18 cellular contexts compared by ENCODE assay signal in genomic region chr10:4670737-4671136, GRCh38.
DNase-seq lines count a peak whose midpoint lies in the region; ATAC-seq, FAIRE-seq and TF ChIP-seq lines count a peak whose summit lies in the region.
"Had no signal": no experiment of that assay in that cellular context is flagged by ENCODE, and none has a peak within 500 bp of the region (broad histone marks: within the 10 kb centered on the region; RNA-seq: fewer than 3 reads in every experiment).

No MANE protein-coding gene starts in this region.

- no peaks in the 10 kb centered on the region for H3K27me3 Mint-ChIP-seq in MCF 10A (ENCODE audit: insufficient read depth, unreplicated experiment)
- H3K27me3 Mint-ChIP-seq in osteocyte (ENCODE audit: unreplicated experiment), result no peaks in the 10 kb centered on the region

- no peaks in the 10 kb centered on the region for H3K4me1 ChIP-seq in HepG2 (ENCODE audit: insufficient read depth, low read length)

- H3K27me3 ChIP-seq in HepG2 (ENCODE audit: control insufficient read depth in 1 of 2, insufficient read depth in 2 of 2, low read length in 2 of 2) (peaks cover 0 to 5% of the 10 kb centered on the region in 2 experiments; a peak in 1 of 5 replicates), dorsolateral prefrontal cortex (no peaks in the 10 kb centered on the region)

- CTCF ChIA-PET in MCF 10A (lab: Yijun Ruan, JAX), result interaction anchor here (1.0 to 3.2 kb wide), 3 partner anchors 40 to 96 kb away, joined by 3 to 15 read pairs (median 4); no protein-coding TSS in a partner anchor
- CTCF ChIA-PET in HepG2 (lab: Yijun Ruan, JAX; ENCODE audit: low intra/inter-chr PET ratio, low total read pairs), result no interaction called here

- H3K27ac Mint-ChIP-seq in MCF 10A (ENCODE audit: low read depth, unreplicated experiment), result peak overlapping the region; percentile 90
- H3K27ac Mint-ChIP-seq in osteocyte (ENCODE audit: unreplicated experiment), result no peak overlapping the region
- H3K27ac Mint-ChIP-seq: activated T-helper 2 cell treated with anti-CD3 and anti-CD28 coated beads, Interferon-gamma antibody, Interleukin-2, Interleukin-4, amounts not matched to agents 10 μg/mL and 5 μg/mL and 100 μg/mL, durations not matched to agents 14 hours and 24 hours and 36 hours; WTC11 had no signal

- no peak for TF ChIP-seq EP300 in HepG2 (IDR thresholded peaks at IDR 0.05; ENCODE audit: low read depth in 2 of 2, low read length in 2 of 2)
- TF ChIP-seq EP300 in HepG2 (CRISPR knock-in tag; IDR thresholded peaks at IDR 0.05; ENCODE audit: borderline replicate concordance), result no peak

- no peak overlapping the region for H3K9ac ChIP-seq in HepG2 (ENCODE audit: insufficient read depth, low read depth, low read length)

- H3K4me3 ChIP-seq in AG10803 (ENCODE audit: low read length) (no peak overlapping the region), HepG2 (replicated peaks in 1 of 3; ENCODE audit: insufficient read depth in 1 of 3, low read depth in 2 of 3, low read length in 3 of 3) (no peak overlapping the region), dorsolateral prefrontal cortex (no peak overlapping the region)

- peak; percentile 90 for DNase-seq in AG10803 (ENCODE audit: low read depth)
- peak; percentile 76 for DNase-seq in M059J (ENCODE audit: low read depth)
- DNase-seq in MCF 10A (ENCODE audit: unreplicated experiment), result peak; percentile 52
- peak; percentile 94 for DNase-seq in kidney glomerular epithelial cell (lab: John Stamatoyannopoulos, UW)
- DNase-seq in DMS79 treated with DMSO at 0.1 percent for 48 hours (lab: John Stamatoyannopoulos, UW), result no peak
- DNase-seq in HepG2 (ENCODE audit: low spot score), result no peak
- no peak for DNase-seq in osteocyte (ENCODE audit: extremely low spot score, unreplicated experiment)
- DNase-seq in dorsolateral prefrontal cortex, result no peak
- DNase-seq: activated CD8-positive, alpha-beta memory T cell treated with anti-CD3 and anti-CD28 coated beads for 24 hours; AML-193; anterior cingulate cortex; cortex of kidney; Kasumi-1; NCI-H1694 treated with DMSO at 0.1 percent for 48 hours; NCI-H524; OCI-M1 had no signal

- in situ Hi-C loops in HepG2 (cut with HindIII; ENCODE audit: extremely low pct_ligation_motif_present, low pct_unique_long_range_greater_than_20kb), result no loop called here

- H3K27ac ChIP-seq in HepG2 (ENCODE audit: extremely low read length, insufficient read depth, low read length), result no peak overlapping the region
- no peak overlapping the region for H3K27ac ChIP-seq in dorsolateral prefrontal cortex

- H3K9me3 ChIP-seq in HepG2 (ENCODE audit: low read length), result no peaks in the 10 kb centered on the region

- H3K4me2 ChIP-seq in HepG2 (ENCODE audit: low read depth, low read length), result no peak overlapping the region

- TF ChIP-seq POLR2A in HepG2 (IDR thresholded peaks at IDR 0.05; ENCODE audit: insufficient read depth in 1 of 2, low read depth in 2 of 2, low read length in 2 of 2), result no peak

- H4K20me1 ChIP-seq in HepG2 (ENCODE audit: insufficient read depth, low read length), result no peaks in the 10 kb centered on the region

- H3K4me1 Mint-ChIP-seq in MCF 10A (ENCODE audit: insufficient read depth, unreplicated experiment) (peaks cover 27% of the 10 kb centered on the region), osteocyte (ENCODE audit: unreplicated experiment) (peaks cover 18% of the 10 kb centered on the region)
- H3K4me1 Mint-ChIP-seq: WTC11 had no signal

- H3K79me2 ChIP-seq in HepG2 (ENCODE audit: insufficient read depth, low read length), result no peaks in the 10 kb centered on the region

- H3K4me3 Mint-ChIP-seq in MCF 10A (ENCODE audit: unreplicated experiment), result no peak overlapping the region
- no peak overlapping the region for H3K4me3 Mint-ChIP-seq in osteocyte (ENCODE audit: unreplicated experiment)
- H3K4me3 Mint-ChIP-seq: WTC11 had no signal

- POLR2A ChIA-PET in MCF 10A (lab: Yijun Ruan, JAX), result interaction anchor here (0.6 to 5.8 kb wide), 30 partner anchors 7 to 1203 kb away, joined by 3 to 120 read pairs (median 7); partner anchors contain the start of gene KLF6
- POLR2A ChIA-PET in HepG2 (lab: Yijun Ruan, JAX), result no interaction called here

- no peak for FAIRE-seq in HepG2 (lab: Jason Lieb, UNC)

- no peaks in the 10 kb centered on the region for H3K9me3 Mint-ChIP-seq in MCF 10A (ENCODE audit: unreplicated experiment)
- H3K9me3 Mint-ChIP-seq in osteocyte (ENCODE audit: unreplicated experiment), result peaks cover 14% of the 10 kb centered on the region
- H3K9me3 Mint-ChIP-seq: activated T-helper 2 cell treated with anti-CD3 and anti-CD28 coated beads, Interferon-gamma antibody, Interleukin-2, Interleukin-4, amounts not matched to agents 10 μg/mL and 5 μg/mL and 100 μg/mL, durations not matched to agents 14 hours and 24 hours and 36 hours; WTC11 had no signal

- H3K36me3 Mint-ChIP-seq in MCF 10A (ENCODE audit: insufficient read depth, unreplicated experiment) (no peaks in the 10 kb centered on the region), osteocyte (ENCODE audit: unreplicated experiment) (peaks cover 6% of the 10 kb centered on the region)
- H3K36me3 Mint-ChIP-seq: WTC11 had no signal

- no peak for TF ChIP-seq RAD21 in HepG2 (CRISPR knock-in tag; IDR thresholded peaks at IDR 0.05)

- no peak for ATAC-seq in HepG2
- ATAC-seq: WTC11 had no signal

- no peak overlapping the region for H2AFZ ChIP-seq in HepG2 (ENCODE audit: low read length)

- no TSS peak for BruUV-seq in MCF 10A (replicated peaks; lab: Mats Ljungman, UMichigan)
- no TSS peak for BruUV-seq in HepG2 (replicated peaks; lab: Mats Ljungman, UMichigan)

- intact Hi-C loops in MCF 10A (cut with micrococcal nuclease) (loop anchor here (5.0 to 10.0 kb wide), 2 partner anchors 57 to 1206 kb away; no protein-coding TSS in a partner anchor), HepG2 (cut with micrococcal nuclease; ENCODE audit: unreplicated experiment) (no loop called here), dorsolateral prefrontal cortex (cut with DNase I) (no loop called here)

- TF ChIP-seq CTCF in AG10803 (conservative IDR thresholded peaks at IDR 0.05; ENCODE audit: low read length), result no peak
- no peak for TF ChIP-seq CTCF in MCF 10A (IDR thresholded peaks at IDR 0.05; ENCODE audit: unreplicated experiment)
- TF ChIP-seq CTCF in HepG2 (CRISPR knock-in tag; IDR thresholded peaks at IDR 0.05), result no peak
- TF ChIP-seq CTCF in osteocyte (IDR thresholded peaks at IDR 0.05), result no peak
- no peak for TF ChIP-seq CTCF in dorsolateral prefrontal cortex (IDR thresholded peaks at IDR 0.05 in 54 of 56, conservative IDR thresholded peaks at IDR 0.05 in 2 of 56; ENCODE audit: low read depth in 1 of 56, partially characterized antibody in 56 of 56)

- H3K36me3 ChIP-seq in HepG2 (replicated peaks in 1 of 2; ENCODE audit: control insufficient read depth in 1 of 2, insufficient read depth in 2 of 2, low read length in 2 of 2), result no peaks in the 10 kb centered on the region

TF ChIP-seq in HepG2, 621 proteins besides CTCF, POLR2A, EP300 and RAD21:
- no peak for TF ChIP-seq MEF2D (CRISPR knock-in tag; IDR thresholded peaks at IDR 0.05)
- TF ChIP-seq NR2F1 (CRISPR knock-in tag; IDR thresholded peaks at IDR 0.05), result no peak
- TF ChIP-seq, protein P1, sequence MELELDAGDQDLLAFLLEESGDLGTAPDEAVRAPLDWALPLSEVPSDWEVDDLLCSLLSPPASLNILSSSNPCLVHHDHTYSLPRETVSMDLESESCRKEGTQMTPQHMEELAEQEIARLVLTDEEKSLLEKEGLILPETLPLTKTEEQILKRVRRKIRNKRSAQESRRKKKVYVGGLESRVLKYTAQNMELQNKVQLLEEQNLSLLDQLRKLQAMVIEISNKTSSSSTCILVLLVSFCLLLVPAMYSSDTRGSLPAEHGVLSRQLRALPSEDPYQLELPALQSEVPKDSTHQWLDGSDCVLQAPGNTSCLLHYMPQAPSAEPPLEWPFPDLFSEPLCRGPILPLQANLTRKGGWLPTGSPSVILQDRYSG (CRISPR knock-in tag; IDR thresholded peaks at IDR 0.05), result no peak
- TF ChIP-seq ZNF432 (CRISPR knock-in tag; IDR thresholded peaks at IDR 0.05; ENCODE audit: borderline replicate concordance), result no peak
- no peak for TF ChIP-seq SIX4 (CRISPR knock-in tag; IDR thresholded peaks at IDR 0.05)
- TF ChIP-seq DNMT3B (CRISPR knock-in tag; conservative IDR thresholded peaks at IDR 0.05), result no peak
- no peak for TF ChIP-seq KLF15 (CRISPR knock-in tag; IDR thresholded peaks at IDR 0.05; ENCODE audit: borderline replicate concordance)
- TF ChIP-seq ZFP36L1 (CRISPR knock-in tag; IDR thresholded peaks at IDR 0.05), result no peak
- no peak for TF ChIP-seq JUN (CRISPR knock-in tag; IDR thresholded peaks at IDR 0.05)
- no peak for TF ChIP-seq ZNF17 (CRISPR knock-in tag; IDR thresholded peaks at IDR 0.05)

Comparison
In these comparisons a context has a peak if more than half of its experiments do, and no peak if none do; other contexts are left out.
1. DNase-seq: peak in AG10803 (single experiment), M059J (single experiment), MCF 10A (single experiment) and kidney glomerular epithelial cell (single experiment); none in DMS79 treated with DMSO at 0.1 percent for 48 hours (single experiment), HepG2 (single experiment), osteocyte (single experiment) and dorsolateral prefrontal cortex (0 of 10).